In the genomic region with DNA sequence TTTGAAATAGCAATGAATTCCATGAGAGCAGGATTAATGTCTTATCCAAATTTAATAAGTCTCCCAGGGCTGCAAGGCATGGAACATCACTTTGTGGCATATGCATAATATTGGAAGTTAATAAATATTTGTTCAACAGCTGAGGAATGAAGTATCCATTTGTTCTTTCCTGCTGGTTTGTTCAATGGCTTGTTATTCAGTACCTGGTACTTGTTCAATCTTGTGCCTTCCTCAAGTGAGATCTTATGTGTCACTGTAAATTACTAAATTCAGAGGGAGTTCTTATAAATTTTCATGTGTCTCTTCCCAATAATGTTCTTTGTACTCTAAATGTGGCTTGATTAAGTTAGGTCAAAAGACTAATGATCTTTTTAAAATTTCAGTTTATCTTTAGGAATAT, we compare ENCODE assay signal across 29 cellular contexts.
"Had no signal": no experiment of that assay in that cellular context is flagged by ENCODE, and none has a peak within 500 bp of the region (broad histone marks: within the 10 kb centered on the region; RNA-seq: fewer than 3 reads in every experiment).

No MANE protein-coding gene starts in this region.

- H3K27ac ChIP-seq: neutrophil, parathyroid adenoma, psoas muscle, right lobe of liver, sigmoid colon, stomach, thoracic aorta, thyroid gland, tibial nerve, upper lobe of left lung, vagina had no signal

- H2AFZ ChIP-seq: parathyroid adenoma had no signal

- H3K36me3 ChIP-seq: neutrophil, right lobe of liver, sigmoid colon, stomach, thoracic aorta, thyroid gland, tibial nerve, upper lobe of left lung, vagina had no signal

- H3K9ac ChIP-seq: parathyroid adenoma had no signal

- FAIRE-seq: small intestine, urothelium cell line had no signal

- H3K4me1 ChIP-seq: parathyroid adenoma, psoas muscle, right lobe of liver, sigmoid colon, stomach, thyroid gland, tibial nerve, upper lobe of left lung, vagina had no signal

- H3K4me3 Mint-ChIP-seq: natural killer cell; nephron progenitor cell; neural crest cell; stimulated activated effector memory CD8-positive, alpha-beta T cell treated with anti-CD3 and anti-CD28 coated beads, Interleukin-12 subunit alpha, Interleukin-12 subunit beta, amount 100 ng/mL, for 72 hours; stimulated activated naive B cell treated with anti-CD40 and anti-IgM and Interleukin-4, amounts not matched to agents 10 μg/mL and 1 μg/mL and 100 μg/mL, for 72 hours; stimulated activated naive CD8-positive, alpha-beta T cell treated with anti-CD3 and anti-CD28 coated beads, Interleukin-15, Interleukin-2, amounts not matched to agents 100 ng/mL and 50 ng/mL, for 24 hours had no signal

- H3K27ac Mint-ChIP-seq: natural killer cell; nephron progenitor cell; progenitor cell of endocrine pancreas; stimulated activated effector memory CD8-positive, alpha-beta T cell treated with anti-CD3 and anti-CD28 coated beads, Interleukin-12 subunit alpha, Interleukin-12 subunit beta, amount 100 ng/mL, for 72 hours; stimulated activated naive B cell treated with anti-CD40 and anti-IgM and Interleukin-4, amounts not matched to agents 10 μg/mL and 1 μg/mL and 100 μg/mL, for 72 hours; stimulated activated naive CD8-positive, alpha-beta T cell treated with anti-CD3 and anti-CD28 coated beads, Interleukin-15, Interleukin-2, amounts not matched to agents 100 ng/mL and 50 ng/mL, for 24 hours had no signal

- DNase-seq: natural killer cell; nephron progenitor cell; nucleus accumbens; posterior cingulate gyrus; psoas muscle; right cardiac atrium; right lobe of liver; sigmoid colon; small intestine; stimulated activated CD4-positive, alpha-beta T cell treated with anti-CD3 and anti-CD28 coated beads, Interleukin-15, amount 100 ng/mL, for 24 hours; stimulated activated CD4-positive, alpha-beta T cell treated with anti-CD3 and anti-CD28 coated beads, Interleukin-2, amount 100 ng/mL, for 24 hours; stimulated activated CD4-positive, alpha-beta T cell treated with anti-CD3 and anti-CD28 coated beads, Interleukin-2, amount 100 ng/mL, for 48 hours; stimulated activated CD4-positive, alpha-beta T cell treated with anti-CD3 and anti-CD28 coated beads, Interleukin-4, amount 100 ng/mL, for 24 hours; stimulated activated naive B cell treated with anti-CD40 and anti-IgM and Interleukin-4, amounts not matched to agents 10 μg/mL and 1 μg/mL and 100 μg/mL, for 72 hours; stimulated activated naive CD4-positive, alpha-beta T cell treated with Interleukin-2 at 50 U/mL for 16 hours; stomach; thyroid gland; trophoblast cell; upper lobe of left lung had no signal

- H3K79me2 ChIP-seq: parathyroid adenoma had no signal

- H3K27me3 Mint-ChIP-seq: progenitor cell of endocrine pancreas; stimulated activated naive B cell treated with anti-CD40 and anti-IgM and Interleukin-4, amounts not matched to agents 10 μg/mL and 1 μg/mL and 100 μg/mL, for 72 hours; stimulated activated naive CD8-positive, alpha-beta T cell treated with anti-CD3 and anti-CD28 coated beads, Interleukin-15, Interleukin-2, amounts not matched to agents 100 ng/mL and 50 ng/mL, for 24 hours had no signal

- H3K4me1 Mint-ChIP-seq: natural killer cell; neural crest cell; stimulated activated effector memory CD8-positive, alpha-beta T cell treated with anti-CD3 and anti-CD28 coated beads, Interleukin-12 subunit alpha, Interleukin-12 subunit beta, amount 100 ng/mL, for 72 hours; stimulated activated naive B cell treated with anti-CD40 and anti-IgM and Interleukin-4, amounts not matched to agents 10 μg/mL and 1 μg/mL and 100 μg/mL, for 72 hours had no signal

- H3K9me3 ChIP-seq: neutrophil, psoas muscle, right lobe of liver, sigmoid colon, stomach, thoracic aorta, thyroid gland, tibial nerve, upper lobe of left lung, vagina had no signal

- H3K9me3 Mint-ChIP-seq: nephron progenitor cell, neural crest cell had no signal

- H3K27me3 ChIP-seq: neutrophil, right lobe of liver, sigmoid colon, stomach, thyroid gland, tibial nerve, upper lobe of left lung, vagina had no signal

- H3K36me3 Mint-ChIP-seq: natural killer cell; stimulated activated effector memory CD8-positive, alpha-beta T cell treated with anti-CD3 and anti-CD28 coated beads, Interleukin-12 subunit alpha, Interleukin-12 subunit beta, amount 100 ng/mL, for 72 hours; stimulated activated naive B cell treated with anti-CD40 and anti-IgM and Interleukin-4, amounts not matched to agents 10 μg/mL and 1 μg/mL and 100 μg/mL, for 72 hours had no signal

- H3K4me3 ChIP-seq: psoas muscle, right lobe of liver, sigmoid colon, stomach, thoracic aorta, thyroid gland, tibial nerve, upper lobe of left lung, vagina had no signal
